Comparison of ENCODE assay signal across 13 cellular contexts in genomic region chr6:11341867-11342266, GRCh38.
A peak's percentile ranks its signal among the peaks of the same experiment; 100 is the strongest.
DNase-seq lines count a peak whose midpoint lies in the region; ATAC-seq, FAIRE-seq and TF ChIP-seq lines count a peak whose summit lies in the region.
"Had no signal": no experiment of that assay in that cellular context is flagged by ENCODE, and none has a peak within 500 bp of the region (broad histone marks: within the 10 kb centered on the region; RNA-seq: fewer than 3 reads in every experiment).

No MANE protein-coding gene starts in this region.

- DNase-seq in AG20443 (ENCODE audit: low spot score): peak; percentile 48
- peak; percentile 28 for DNase-seq in HFFc6
- no peak for DNase-seq in HepG2 (ENCODE audit: low spot score)
- DNase-seq in MM.1S: no peak
- no peak for DNase-seq in spleen
- DNase-seq in stimulated activated CD4-positive, alpha-beta T cell treated with anti-CD3 and anti-CD28 coated beads, Interleukin-2, amount 100 ng/mL, for 24 hours: no peak
- DNase-seq: GOT3, retina, T-cell had no signal

- H3K27ac ChIP-seq in HepG2 (ENCODE audit: extremely low read length, insufficient read depth, low read length) (no peak overlapping the region), MM.1S (ENCODE audit: low read length) (no peak overlapping the region), spleen (peak overlapping the region in 3 of 8 donors; percentile 10 to 61 (median 31))
- H3K27ac ChIP-seq: C4-2B, HL-60 had no signal

- intact Hi-C loops in HepG2 (cut with micrococcal nuclease; ENCODE audit: unreplicated experiment): no loop called here
- intact Hi-C loops in spleen (cut with DNase I; ENCODE audit: low total_unique reads): no loop called here

- no peak overlapping the region for H3K4me3 Mint-ChIP-seq in HFFc6
- no peak overlapping the region for H3K4me3 Mint-ChIP-seq in activated naive CD8-positive, alpha-beta T cell
- H3K4me3 Mint-ChIP-seq: T-cell had no signal

- no peaks in the 10 kb centered on the region for H3F3A ChIP-seq in MM.1S (ENCODE audit: insufficient read depth, low read length)

- FAIRE-seq in HepG2 (lab: Jason Lieb, UNC): no peak

- no peak for TF ChIP-seq POLR2A in HepG2 (IDR thresholded peaks at IDR 0.05; ENCODE audit: insufficient read depth in 1 of 2, low read depth in 2 of 2, low read length in 2 of 2)
- TF ChIP-seq POLR2A in spleen (IDR thresholded peaks at IDR 0.05): no peak

- H3K4me2 ChIP-seq in HepG2 (ENCODE audit: low read depth, low read length) (no peak overlapping the region), MM.1S (ENCODE audit: low read depth, low read length) (no peak overlapping the region)

- no peak for TF ChIP-seq EP300 in HepG2 (IDR thresholded peaks at IDR 0.05; ENCODE audit: low read depth in 2 of 2, low read length in 2 of 2)
- no peak for TF ChIP-seq EP300 in HepG2 (CRISPR knock-in tag; IDR thresholded peaks at IDR 0.05; ENCODE audit: borderline replicate concordance)

- TF ChIP-seq RAD21 in HepG2 (CRISPR knock-in tag; IDR thresholded peaks at IDR 0.05): no peak

- in situ Hi-C loops in HepG2 (cut with HindIII; ENCODE audit: extremely low pct_ligation_motif_present, low pct_unique_long_range_greater_than_20kb): no loop called here

- peaks cover 2% of the 10 kb centered on the region for H3K27me3 Mint-ChIP-seq in HFFc6 (ENCODE audit: insufficient read depth)
- no peaks in the 10 kb centered on the region for H3K27me3 Mint-ChIP-seq in activated naive CD8-positive, alpha-beta T cell
- H3K27me3 Mint-ChIP-seq: T-cell had no signal

- WGBS in HepG2 (ENCODE audit: low lambda C conversion rate): 97% methylated on average over 2 of the region's 2 CpGs
- 64 to 85% (median 81%) methylated on average over 2 of the region's 2 CpGs for WGBS in spleen, 5 donors

- BruUV-seq in HepG2 (replicated peaks; lab: Mats Ljungman, UMichigan): no TSS peak

- no peak overlapping the region for H2AFZ ChIP-seq in HepG2 (ENCODE audit: low read length)
- H2AFZ ChIP-seq in MM.1S (ENCODE audit: low read length): no peak overlapping the region

- H3K79me2 ChIP-seq in HepG2 (ENCODE audit: insufficient read depth, low read length): no peaks in the 10 kb centered on the region
- H3K79me2 ChIP-seq in MM.1S (ENCODE audit: low read length): peaks cover 39% of the 10 kb centered on the region

- H3K4me1 Mint-ChIP-seq in HFFc6 (ENCODE audit: low read depth): peaks cover 12% of the 10 kb centered on the region
- H3K4me1 Mint-ChIP-seq in activated naive CD8-positive, alpha-beta T cell (ENCODE audit: low read depth): peaks cover 57% of the 10 kb centered on the region

- H3K36me3 Mint-ChIP-seq in HFFc6 (ENCODE audit: low read depth): no peaks in the 10 kb centered on the region
- peaks cover 32% of the 10 kb centered on the region for H3K36me3 Mint-ChIP-seq in activated naive CD8-positive, alpha-beta T cell

- no peaks in the 10 kb centered on the region for H3K9me2 ChIP-seq in MM.1S (replicated peaks; ENCODE audit: insufficient read depth, low read length)

- H3K9ac ChIP-seq in HepG2 (ENCODE audit: insufficient read depth, low read depth, low read length) (no peak overlapping the region), MM.1S (ENCODE audit: low read length) (no peak overlapping the region)

- CTCF ChIA-PET in HepG2 (lab: Yijun Ruan, JAX; ENCODE audit: low intra/inter-chr PET ratio, low total read pairs): no interaction called here

- H3K9me3 ChIP-seq in HepG2 (ENCODE audit: low read length): no peaks in the 10 kb centered on the region
- no peaks in the 10 kb centered on the region for H3K9me3 ChIP-seq in MM.1S (replicated peaks; ENCODE audit: insufficient read depth, low read length)
- H3K9me3 ChIP-seq in spleen: no peaks in the 10 kb centered on the region

- no peak overlapping the region for H3K27ac Mint-ChIP-seq in HFFc6
- H3K27ac Mint-ChIP-seq in activated naive CD8-positive, alpha-beta T cell: peak overlapping the region; percentile 76

- TF ChIP-seq CTCF in HFFc6 (IDR thresholded peaks at IDR 0.05) (no peak), HepG2 (CRISPR knock-in tag; IDR thresholded peaks at IDR 0.05) (no peak), MM.1S (IDR thresholded peaks at IDR 0.05; ENCODE audit: low read length) (no peak), spleen (IDR thresholded peaks at IDR 0.05 in 8 of 11, conservative IDR thresholded peaks at IDR 0.05 in 3 of 11) (no peak)

- H3K4me1 ChIP-seq in HepG2 (ENCODE audit: insufficient read depth, low read length) (peaks cover 30% of the 10 kb centered on the region), MM.1S (ENCODE audit: low read length) (no peaks in the 10 kb centered on the region), spleen (peaks cover 0 to 54% (median 22%) of the 10 kb centered on the region in 6 donors)

- ATAC-seq in HepG2 (no peak), GM18502 (IDR thresholded peaks at IDR 0.05; ENCODE audit: poor library complexity, unreplicated experiment) (no peak)
- ATAC-seq: T-cell had no signal

- H3K9me3 Mint-ChIP-seq in HFFc6: no peaks in the 10 kb centered on the region
- H3K9me3 Mint-ChIP-seq in activated naive CD8-positive, alpha-beta T cell (ENCODE audit: low read depth): peaks cover 4% of the 10 kb centered on the region

- H3K36me3 ChIP-seq in HepG2 (replicated peaks in 1 of 2; ENCODE audit: control insufficient read depth in 1 of 2, insufficient read depth in 2 of 2, low read length in 2 of 2) (no peaks in the 10 kb centered on the region), MM.1S (replicated peaks; ENCODE audit: insufficient read depth, low read length) (no peaks in the 10 kb centered on the region), spleen (peaks cover 0 to 43% (median 0%) of the 10 kb centered on the region in 6 donors)

- H3K27me3 ChIP-seq in HepG2 (ENCODE audit: control insufficient read depth in 1 of 2, insufficient read depth in 2 of 2, low read length in 2 of 2) (no peaks in the 10 kb centered on the region), MM.1S (replicated peaks; ENCODE audit: insufficient read depth, low read length) (no peaks in the 10 kb centered on the region), spleen (replicated peaks in 1 of 7) (no peaks in the 10 kb centered on the region)

- no peaks in the 10 kb centered on the region for H4K20me1 ChIP-seq in HepG2 (ENCODE audit: insufficient read depth, low read length)
- H4K20me1 ChIP-seq in MM.1S (ENCODE audit: insufficient read depth, low read length): no peaks in the 10 kb centered on the region

- POLR2A ChIA-PET in HepG2 (lab: Yijun Ruan, JAX): interaction anchor here (1.0 kb wide), 1 partner anchor 17 kb away, joined by 3 read pairs; no protein-coding TSS in a partner anchor

- no peak overlapping the region for H3K4me3 ChIP-seq in HepG2 (replicated peaks in 1 of 3; ENCODE audit: insufficient read depth in 1 of 3, low read depth in 2 of 3, low read length in 3 of 3)
- no peak overlapping the region for H3K4me3 ChIP-seq in MM.1S (ENCODE audit: low read length)
- no peak overlapping the region for H3K4me3 ChIP-seq in spleen

TF ChIP-seq in HepG2, 621 proteins besides CTCF, POLR2A, EP300 and RAD21:
- TF ChIP-seq CEBPG (CRISPR knock-in tag; IDR thresholded peaks at IDR 0.05): 0 out of 2 replicates have a peak, but pooled peaks have one; percentile 6
- no peak for TF ChIP-seq FOXO4 (CRISPR knock-in tag; conservative IDR thresholded peaks at IDR 0.05)
- no peak for TF ChIP-seq MAX (IDR thresholded peaks at IDR 0.05)
- no peak for TF ChIP-seq THAP9 (CRISPR knock-in tag; IDR thresholded peaks at IDR 0.05; ENCODE audit: borderline replicate concordance)
- TF ChIP-seq CEBPB (IDR thresholded peaks at IDR 0.05; ENCODE audit: borderline replicate concordance, low read depth, low read length): peak; percentile 72
- TF ChIP-seq CREM (IDR thresholded peaks at IDR 0.05): no peak
- TF ChIP-seq CREM (CRISPR knock-in tag; IDR thresholded peaks at IDR 0.05): no peak

Comparison
In these comparisons a context has a peak if more than half of its experiments do, and no peak if none do; other contexts are left out.
1. DNase-seq: peak in AG20443 (single experiment) and HFFc6 (single experiment); none in HepG2 (single experiment), MM.1S (single experiment), spleen (single experiment) and stimulated activated CD4-positive, alpha-beta T cell treated with anti-CD3 and anti-CD28 coated beads, Interleukin-2, amount 100 ng/mL, for 24 hours (0 of 2).